8 cellular contexts compared by ENCODE assay signal in the genomic region with DNA sequence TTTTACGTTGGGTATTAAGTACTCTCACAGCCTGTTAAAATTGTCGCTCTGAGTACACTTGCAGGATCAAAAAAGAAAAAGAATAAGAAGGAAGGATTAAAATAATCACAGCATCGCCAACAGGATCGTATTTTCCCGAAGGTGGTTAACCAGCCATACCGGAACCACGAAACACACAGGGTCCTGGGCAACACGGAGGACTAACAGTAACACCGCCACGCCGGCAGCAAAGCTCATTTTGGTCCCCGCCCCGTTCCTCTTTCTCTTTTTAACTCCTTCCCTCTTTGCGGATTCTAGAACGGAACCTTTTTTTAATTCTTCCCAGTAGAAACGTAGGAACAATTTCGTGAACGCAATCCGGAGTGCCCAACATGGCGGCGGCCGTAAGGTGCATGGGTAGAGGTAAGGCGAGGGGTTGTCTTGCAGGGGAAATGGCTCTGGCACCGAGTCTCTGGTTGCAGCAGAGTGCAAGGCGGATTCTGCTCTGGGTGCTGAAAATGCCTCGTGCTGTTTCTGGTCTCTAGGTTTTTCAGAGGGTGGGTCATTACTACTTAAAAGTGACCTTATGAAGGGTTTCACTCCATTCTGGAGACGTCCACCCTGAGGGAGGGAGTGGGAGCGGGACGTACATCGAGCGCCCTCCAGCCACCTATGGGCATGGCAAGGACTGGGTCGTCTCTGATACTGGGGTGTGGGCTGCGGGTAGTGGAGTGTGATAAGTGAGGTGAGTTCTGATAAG.
DNase-seq lines count a peak whose midpoint lies in the region; ATAC-seq and FAIRE-seq lines count a peak whose summit lies in the region.

A gene (plus strand): TSS at position 353 of the 739 bp plus-strand sequence. CDS start 19 bp downstream, at position 372.

- DNase-seq in Ammon's horn (ENCODE audit: low spot score), result peak; percentile 96
- peak; percentile 40 for DNase-seq in GM19239 (ENCODE audit: insufficient read length, low spot score)
- peak; percentile 77 for DNase-seq in NCI-H524 treated with DMSO at 0.1 percent for 48 hours (lab: John Stamatoyannopoulos, UW)
- DNase-seq in activated CD4-positive, alpha-beta T cell treated with anti-CD3 and anti-CD28 coated beads for 4 hours, result peak; percentile 88 to 90
- DNase-seq in kidney tubule cell (ENCODE audit: low spot score), result peak; percentile 97
- peak; percentile 60 to 83 (median 72) for DNase-seq in stimulated activated CD4-positive, alpha-beta T cell treated with anti-CD3 and anti-CD28 coated beads, Interleukin-1b, Interleukin-23, amount 100 ng/mL, for 24 hours (ENCODE audit: low read depth in 4 of 4, low spot score in 1 of 4)

- ATAC-seq in HG03457 (IDR thresholded peaks at IDR 0.05; ENCODE audit: unreplicated experiment), result peak; percentile 73

- FAIRE-seq in GM19239 (lab: Jason Lieb, UNC), result peak; percentile 96

- H3K27ac ChIP-seq in cingulate gyrus (ENCODE audit: low read depth, low read length), result peak within 1 kb of the TSS; percentile 96

Comparison
In these comparisons a context has a peak if more than half of its experiments do, and no peak if none do; other contexts are left out.
1. Peak in every context shown above with its lines: DNase-seq, ATAC-seq and H3K27ac ChIP-seq.
2. DNase-seq: peak in every context shown above with its lines; median percentile 97 in kidney tubule cell; 96 in Ammon's horn; 89 in activated CD4-positive, alpha-beta T cell treated with anti-CD3 and anti-CD28 coated beads for 4 hours; 77 in NCI-H524 treated with DMSO at 0.1 percent for 48 hours; 72 in stimulated activated CD4-positive, alpha-beta T cell treated with anti-CD3 and anti-CD28 coated beads, Interleukin-1b, Interleukin-23, amount 100 ng/mL, for 24 hours; 40 in GM19239.